Comparison of ENCODE assay signal across 1 cellular context in genomic region chr12:116694653-116695463, GRCh38.
TF ChIP-seq lines count a peak whose summit lies in the region.

No MANE protein-coding gene starts in this region.

TF ChIP-seq in H1, 55 proteins besides CTCF, POLR2A, EP300 and RAD21:
- TF ChIP-seq HDAC2 (IDR thresholded peaks at IDR 0.05; ENCODE audit: borderline replicate concordance in 1 of 2, low read depth in 2 of 2, low read length in 2 of 2) (no peak), SUZ12 (IDR thresholded peaks at IDR 0.05; ENCODE audit: low read length) (no peak)
